ENCODE assay signal across 21 cellular contexts in genomic region chr11:62153617-62154016, GRCh38. TPM values are rescaled to one million over a fixed set of nuclear protein-coding genes. Genes with fewer than 3 reads are reported as not detected.
DNase-seq lines count a peak whose midpoint lies in the region; ATAC-seq, FAIRE-seq and TF ChIP-seq lines count a peak whose summit lies in the region.
"Had no signal": no experiment of that assay in that cellular context is flagged by ENCODE, and none has a peak within 500 bp of the region (broad histone marks: within the 10 kb centered on the region; RNA-seq: fewer than 3 reads in every experiment).

No MANE protein-coding gene starts in this region.

- POLR2A ChIA-PET in HepG2 (lab: Yijun Ruan, JAX) (no interaction called here), WTC11 (lab: Charles Lee) (no interaction called here)

- intact Hi-C loops in HepG2 (cut with micrococcal nuclease; ENCODE audit: unreplicated experiment) (no loop called here), right lobe of liver (cut with DNase I) (no loop called here), spleen (cut with DNase I; ENCODE audit: low total_unique reads) (loop anchor here (10.0 kb wide), 1 partner anchor 61 kb away; no protein-coding TSS in a partner anchor)

- H3K27me3 Mint-ChIP-seq in WTC11 (ENCODE audit: low read depth): peaks cover 4% of the 10 kb centered on the region

- H3K27ac ChIP-seq in HepG2 (ENCODE audit: extremely low read length, insufficient read depth, low read length): no peak overlapping the region
- no peak overlapping the region for H3K27ac ChIP-seq in right lobe of liver
- H3K27ac ChIP-seq in spleen: no peak overlapping the region
- no peak overlapping the region for H3K27ac ChIP-seq in suprapubic skin
- H3K27ac ChIP-seq: A549, C4-2B had no signal

- H3K4me3 ChIP-seq in HepG2 (replicated peaks in 1 of 3; ENCODE audit: insufficient read depth in 1 of 3, low read depth in 2 of 3, low read length in 3 of 3) (no peak overlapping the region), right lobe of liver (no peak overlapping the region), spleen (no peak overlapping the region), suprapubic skin (no peak overlapping the region)
- H3K4me3 ChIP-seq: A549, HAP-1 had no signal

- TF ChIP-seq CTCF in HepG2 (CRISPR knock-in tag; IDR thresholded peaks at IDR 0.05) (no peak), right lobe of liver (IDR thresholded peaks at IDR 0.05) (no peak), WTC11 (IDR thresholded peaks at IDR 0.05) (no peak), spleen (IDR thresholded peaks at IDR 0.05 in 8 of 11, conservative IDR thresholded peaks at IDR 0.05 in 3 of 11) (no peak), suprapubic skin (IDR thresholded peaks at IDR 0.05) (no peak)

- H3K4me1 Mint-ChIP-seq in WTC11: no peaks in the 10 kb centered on the region
- H3K4me1 Mint-ChIP-seq: CD4-positive, CD25-positive, alpha-beta regulatory T cell had no signal

- FAIRE-seq in HepG2 (lab: Jason Lieb, UNC): no peak
- FAIRE-seq: GM12892, H54 had no signal

- H3K4me1 ChIP-seq in HepG2 (ENCODE audit: insufficient read depth, low read length): no peaks in the 10 kb centered on the region
- no peaks in the 10 kb centered on the region for H3K4me1 ChIP-seq in right lobe of liver
- no peaks in the 10 kb centered on the region for H3K4me1 ChIP-seq in spleen
- peaks cover 23% of the 10 kb centered on the region for H3K4me1 ChIP-seq in suprapubic skin
- H3K4me1 ChIP-seq: A549, Caco-2, HAP-1 had no signal

- H2AFZ ChIP-seq in HepG2 (ENCODE audit: low read length): no peak overlapping the region

- no peak overlapping the region for H3K27ac Mint-ChIP-seq in WTC11
- H3K27ac Mint-ChIP-seq: CD8-positive, alpha-beta T cell had no signal

- H4K20me1 ChIP-seq in HepG2 (ENCODE audit: insufficient read depth, low read length): no peaks in the 10 kb centered on the region

- TF ChIP-seq RAD21 in HepG2 (CRISPR knock-in tag; IDR thresholded peaks at IDR 0.05): no peak

- H3K36me3 Mint-ChIP-seq in WTC11: peaks cover 49% of the 10 kb centered on the region

- no peak for ATAC-seq in HepG2
- no peak for ATAC-seq in right lobe of liver
- ATAC-seq in WTC11: no peak
- ATAC-seq: A549; CD8-positive, alpha-beta T cell had no signal

- H3K4me2 ChIP-seq in HepG2 (ENCODE audit: low read depth, low read length): no peak overlapping the region
- H3K4me2 ChIP-seq: A549 had no signal

- DNase-seq in HepG2 (ENCODE audit: low spot score): no peak
- DNase-seq in right lobe of liver: no peak
- no peak for DNase-seq in WTC11 (ENCODE audit: low spot score)
- DNase-seq in spleen: peak; percentile 10
- no peak for DNase-seq in SHP77 treated with DMSO at 0.1 percent for 48 hours (lab: John Stamatoyannopoulos, UW)
- no peak for DNase-seq in suprapubic skin (ENCODE audit: low spot score in 2 of 2)
- DNase-seq: 8988T; ACHN; AML-193; Caco-2; CD4-positive, CD25-positive, alpha-beta regulatory T cell; CD8-positive, alpha-beta T cell; DMS153; DND-41; GOT3 had no signal

- H3K27me3 ChIP-seq in HepG2 (ENCODE audit: control insufficient read depth in 1 of 2, insufficient read depth in 2 of 2, low read length in 2 of 2): peaks cover 0 to 3% of the 10 kb centered on the region in 2 experiments; a peak in 2 of 5 replicates
- no peaks in the 10 kb centered on the region for H3K27me3 ChIP-seq in right lobe of liver
- no peaks in the 10 kb centered on the region for H3K27me3 ChIP-seq in spleen (replicated peaks in 1 of 7)
- no peaks in the 10 kb centered on the region for H3K27me3 ChIP-seq in suprapubic skin

- CTCF ChIA-PET in HepG2 (lab: Yijun Ruan, JAX; ENCODE audit: low intra/inter-chr PET ratio, low total read pairs) (no interaction called here), WTC11 (lab: Charles Lee) (interaction anchor here (0.6 kb wide), 1 partner anchor 193 kb away, joined by 4 read pairs; no protein-coding TSS in a partner anchor)

- 89% methylated on average over 3 of the region's 3 CpGs for WGBS in HepG2 (ENCODE audit: low lambda C conversion rate)
- WGBS in right lobe of liver (ENCODE audit: insufficient coverage, low coverage, low lambda C conversion rate, missing lambda C conversion rate): 81% methylated on average over 3 of the region's 3 CpGs
- 63 to 86% (median 81%) methylated on average over 3 of the region's 3 CpGs for WGBS in spleen, 5 donors
- 75% methylated on average over 3 of the region's 3 CpGs for WGBS in suprapubic skin

- in situ Hi-C loops in HepG2 (cut with HindIII; ENCODE audit: extremely low pct_ligation_motif_present, low pct_unique_long_range_greater_than_20kb): no loop called here

- H3K36me3 ChIP-seq in HepG2 (replicated peaks in 1 of 2; ENCODE audit: control insufficient read depth in 1 of 2, insufficient read depth in 2 of 2, low read length in 2 of 2) (peaks cover 18 to 32% of the 10 kb centered on the region in 2 experiments), right lobe of liver (peaks cover 0 to 26% (median 0%) of the 10 kb centered on the region in 4 donors), spleen (peaks cover 0 to 59% (median 41%) of the 10 kb centered on the region in 6 donors), suprapubic skin (peaks cover 33% of the 10 kb centered on the region)

- no peak for TF ChIP-seq POLR2A in HepG2 (IDR thresholded peaks at IDR 0.05; ENCODE audit: insufficient read depth in 1 of 2, low read depth in 2 of 2, low read length in 2 of 2)
- TF ChIP-seq POLR2A in right lobe of liver (IDR thresholded peaks at IDR 0.05): no peak
- TF ChIP-seq POLR2A in spleen (IDR thresholded peaks at IDR 0.05): no peak
- no peak for TF ChIP-seq POLR2A in suprapubic skin (IDR thresholded peaks at IDR 0.05)

- H3K4me3 Mint-ChIP-seq in WTC11: no peak overlapping the region
- H3K4me3 Mint-ChIP-seq: CD4-positive, CD25-positive, alpha-beta regulatory T cell; CD8-positive, alpha-beta T cell had no signal

- H3K9ac ChIP-seq in HepG2 (ENCODE audit: insufficient read depth, low read depth, low read length): no peak overlapping the region

- H3K9me3 Mint-ChIP-seq in WTC11: peaks cover 3% of the 10 kb centered on the region; the same call in 1 of the 2 replicates
- H3K9me3 Mint-ChIP-seq: CD4-positive, CD25-positive, alpha-beta regulatory T cell; CD8-positive, alpha-beta T cell had no signal

- BruUV-seq in HepG2 (replicated peaks; lab: Mats Ljungman, UMichigan): no TSS peak

- no peaks in the 10 kb centered on the region for H3K79me2 ChIP-seq in HepG2 (ENCODE audit: insufficient read depth, low read length)

- H3K9me3 ChIP-seq in HepG2 (ENCODE audit: low read length): no peaks in the 10 kb centered on the region
- H3K9me3 ChIP-seq in right lobe of liver: no peaks in the 10 kb centered on the region
- no peaks in the 10 kb centered on the region for H3K9me3 ChIP-seq in spleen
- H3K9me3 ChIP-seq in suprapubic skin: no peaks in the 10 kb centered on the region
- H3K9me3 ChIP-seq: A549, Caco-2, HAP-1 had no signal

- TF ChIP-seq EP300 in HepG2 (IDR thresholded peaks at IDR 0.05; ENCODE audit: low read depth in 2 of 2, low read length in 2 of 2) (no peak), HepG2 (CRISPR knock-in tag; IDR thresholded peaks at IDR 0.05; ENCODE audit: borderline replicate concordance) (no peak), suprapubic skin (IDR thresholded peaks at IDR 0.05) (no peak)

RNA-seq across cellular contexts. Expression of gene INCENP, which starts 29.8 kb away (rescaled TPM):
- total RNA-seq in HepG2 (2016; rRNA removed; fragmentation: Illumina TruSeq; extraction: Trizol) (37.3 and 38.1 TPM in 2 replicates), right lobe of liver (1 to 10 TPM; 6.4 to 8.9 (median 7.1) TPM), WTC11 (2021) (125 to 158 TPM (median 126 TPM) in 3 replicates), spleen (10 to 100 TPM; 22.2 to 32.4 (median 28.8) TPM), suprapubic skin (10 to 100 TPM; 31.6 to 52.4 (median 33.9) TPM)
- 3.3 and 3.7 TPM in 2 replicates for total RNA-seq in HepG2 (2016; cell fraction: cytosol; rRNA removed; fragmentation: Illumina TruSeq; extraction: Trizol; ENCODE audit: low read depth)
- total RNA-seq in HepG2 (2016; cell fraction: insoluble cytoplasmic fraction; rRNA removed; fragmentation: Illumina TruSeq; extraction: Trizol): 27.3 and 37.0 TPM in 2 replicates
- 14.0 and 15.7 TPM in 2 replicates for total RNA-seq in HepG2 (2016; cell fraction: membrane; rRNA removed; fragmentation: Illumina TruSeq; extraction: Trizol)
- 36.6 and 40.2 TPM in 2 replicates for total RNA-seq in HepG2 (2016; cell fraction: nucleus; rRNA removed; fragmentation: Illumina TruSeq; extraction: Trizol)
- polyA plus RNA-seq in HepG2 (2011; rRNA removed) (10.4 and 14.1 TPM in 2 replicates), spleen (1 to 10 TPM; 1.8 to 5.3 (median 3.0) TPM)
- 5.0 and 8.4 TPM in 2 replicates for polyA plus RNA-seq in HepG2 (2011; cell fraction: cytosol; rRNA removed)
- 42.9 and 73.5 TPM in 2 replicates for polyA plus RNA-seq in HepG2 (2011; cell fraction: nucleus; rRNA removed)
- polyA plus RNA-seq in HepG2 (2012): 8.6 and 15.4 TPM in 2 replicates
- polyA plus RNA-seq in HepG2 (2016; cell fraction: cytosol; fragmentation: Illumina TruSeq; extraction: Trizol; ENCODE audit: low read depth): 1.1 and 1.2 TPM in 2 replicates
- polyA plus RNA-seq in HepG2 (2016; cell fraction: insoluble cytoplasmic fraction; fragmentation: Illumina TruSeq; extraction: Trizol; ENCODE audit: low read depth): 17.0 and 26.2 TPM in 2 replicates
- 2.3 and 4.0 TPM in 2 replicates for polyA plus RNA-seq in HepG2 (2016; cell fraction: membrane; fragmentation: Illumina TruSeq; extraction: Trizol; ENCODE audit: low read depth)
- 69.9 and 91.3 TPM in 2 replicates for polyA plus RNA-seq in HepG2 (2016; cell fraction: nucleus; fragmentation: Illumina TruSeq; extraction: Trizol; ENCODE audit: insufficient read depth, low read depth)
- 25.1 and 110 TPM in 2 replicates for polyA minus RNA-seq in HepG2 (2011; rRNA and poly(A)+ RNA removed; ENCODE audit: low replicate concordance)
- 18.4 and 29.2 TPM in 2 replicates for polyA minus RNA-seq in HepG2 (2011; cell fraction: cytosol; rRNA and poly(A)+ RNA removed)
- polyA minus RNA-seq in HepG2 (2011; cell fraction: nucleus; rRNA and poly(A)+ RNA removed): 10.9 and 15.5 TPM in 2 replicates

RNA-seq across cellular contexts. Expression of gene SCGB1D1, which starts 36.4 kb away (rescaled TPM):
- not detected in 2 replicates for total RNA-seq in HepG2 (2016; rRNA removed; fragmentation: Illumina TruSeq; extraction: Trizol)
- not detected in 2 replicates for total RNA-seq in HepG2 (2016; cell fraction: cytosol; rRNA removed; fragmentation: Illumina TruSeq; extraction: Trizol; ENCODE audit: low read depth)
- total RNA-seq in HepG2 (2016; cell fraction: insoluble cytoplasmic fraction; rRNA removed; fragmentation: Illumina TruSeq; extraction: Trizol): not detected in 2 replicates
- total RNA-seq in HepG2 (2016; cell fraction: membrane; rRNA removed; fragmentation: Illumina TruSeq; extraction: Trizol): not detected in 2 replicates
- not detected in 2 replicates for total RNA-seq in HepG2 (2016; cell fraction: nucleus; rRNA removed; fragmentation: Illumina TruSeq; extraction: Trizol)
- polyA plus RNA-seq in HepG2 (2011; rRNA removed): not detected in 2 replicates
- polyA plus RNA-seq in HepG2 (2011; cell fraction: cytosol; rRNA removed): not detected in 2 replicates
- polyA plus RNA-seq in HepG2 (2011; cell fraction: nucleus; rRNA removed): not detected in 2 replicates
- not detected in 2 replicates for polyA plus RNA-seq in HepG2 (2012)
- polyA plus RNA-seq in HepG2 (2016; cell fraction: cytosol; fragmentation: Illumina TruSeq; extraction: Trizol; ENCODE audit: low read depth): not detected in 2 replicates
- polyA plus RNA-seq in HepG2 (2016; cell fraction: insoluble cytoplasmic fraction; fragmentation: Illumina TruSeq; extraction: Trizol; ENCODE audit: low read depth): not detected in 2 replicates
- not detected in 2 replicates for polyA plus RNA-seq in HepG2 (2016; cell fraction: membrane; fragmentation: Illumina TruSeq; extraction: Trizol; ENCODE audit: low read depth)
- polyA plus RNA-seq in HepG2 (2016; cell fraction: nucleus; fragmentation: Illumina TruSeq; extraction: Trizol; ENCODE audit: insufficient read depth, low read depth): not detected in 2 replicates
- not detected in 2 replicates for polyA minus RNA-seq in HepG2 (2011; rRNA and poly(A)+ RNA removed; ENCODE audit: low replicate concordance)
- polyA minus RNA-seq in HepG2 (2011; cell fraction: cytosol; rRNA and poly(A)+ RNA removed): not detected in 2 replicates
- not detected in 2 replicates for polyA minus RNA-seq in HepG2 (2011; cell fraction: nucleus; rRNA and poly(A)+ RNA removed)
- not detected for total RNA-seq in right lobe of liver
- not detected in 3 replicates for total RNA-seq in WTC11 (2021)
- total RNA-seq in spleen: not detected
- not detected for polyA plus RNA-seq in spleen
- not detected for total RNA-seq in suprapubic skin
- total RNA-seq: Caco-2; CD4-positive, CD25-positive, alpha-beta regulatory T cell; CD8-positive, alpha-beta T cell had no signal
- polyA plus RNA-seq: A549; BJ; CD4-positive, CD25-positive, alpha-beta regulatory T cell had no signal

RNA-seq across cellular contexts. Expression of gene SCGB2A1, which starts 54.9 kb away (rescaled TPM):
- total RNA-seq in HepG2 (2016; rRNA removed; fragmentation: Illumina TruSeq; extraction: Trizol) (not detected in 2 replicates), right lobe of liver (not detected), WTC11 (2021) (not detected in 3 replicates), spleen (not detected), suprapubic skin (10 to 100 TPM in 1 of 4 donors, 1 to 10 TPM in 3; 3.9 to 37.4 (median 6.2) TPM)
- total RNA-seq in HepG2 (2016; cell fraction: cytosol; rRNA removed; fragmentation: Illumina TruSeq; extraction: Trizol; ENCODE audit: low read depth): not detected in 2 replicates
- total RNA-seq in HepG2 (2016; cell fraction: insoluble cytoplasmic fraction; rRNA removed; fragmentation: Illumina TruSeq; extraction: Trizol): not detected in 2 replicates
- total RNA-seq in HepG2 (2016; cell fraction: membrane; rRNA removed; fragmentation: Illumina TruSeq; extraction: Trizol): not detected in 2 replicates
- not detected in 2 replicates for total RNA-seq in HepG2 (2016; cell fraction: nucleus; rRNA removed; fragmentation: Illumina TruSeq; extraction: Trizol)
- polyA plus RNA-seq in HepG2 (2011; rRNA removed) (not detected in 2 replicates), spleen (not detected)
- not detected in 2 replicates for polyA plus RNA-seq in HepG2 (2011; cell fraction: cytosol; rRNA removed)
- not detected in 2 replicates for polyA plus RNA-seq in HepG2 (2011; cell fraction: nucleus; rRNA removed)
- not detected in 2 replicates for polyA plus RNA-seq in HepG2 (2012)
- polyA plus RNA-seq in HepG2 (2016; cell fraction: cytosol; fragmentation: Illumina TruSeq; extraction: Trizol; ENCODE audit: low read depth): 0.33 TPM in 1 of 2 replicates, not detected in the other
- not detected in 2 replicates for polyA plus RNA-seq in HepG2 (2016; cell fraction: insoluble cytoplasmic fraction; fragmentation: Illumina TruSeq; extraction: Trizol; ENCODE audit: low read depth)
- not detected in 2 replicates for polyA plus RNA-seq in HepG2 (2016; cell fraction: membrane; fragmentation: Illumina TruSeq; extraction: Trizol; ENCODE audit: low read depth)
- not detected in 2 replicates for polyA plus RNA-seq in HepG2 (2016; cell fraction: nucleus; fragmentation: Illumina TruSeq; extraction: Trizol; ENCODE audit: insufficient read depth, low read depth)
- not detected in 2 replicates for polyA minus RNA-seq in HepG2 (2011; rRNA and poly(A)+ RNA removed; ENCODE audit: low replicate concordance)
- polyA minus RNA-seq in HepG2 (2011; cell fraction: cytosol; rRNA and poly(A)+ RNA removed): not detected in 2 replicates
- polyA minus RNA-seq in HepG2 (2011; cell fraction: nucleus; rRNA and poly(A)+ RNA removed): not detected in 2 replicates
- total RNA-seq: Caco-2; CD4-positive, CD25-positive, alpha-beta regulatory T cell; CD8-positive, alpha-beta T cell had no signal
- polyA plus RNA-seq: A549; BJ; CD4-positive, CD25-positive, alpha-beta regulatory T cell had no signal

Comparison
In these comparisons a context has a peak if more than half of its experiments do, and no peak if none do; other contexts are left out.
1. Of the 50 proteins assayed by ChIP-seq in both HepG2 and WTC11: peak only in HepG2: none; only in WTC11: none; in both: ZNF121; in neither: 49.